ENCODE assay signal across 2 cellular contexts in genomic region chr22:24926849-24927579, GRCh38.
TF ChIP-seq lines count a peak whose summit lies in the region.

No MANE protein-coding gene starts in this region.

TF ChIP-seq in GM12878, 131 proteins besides CTCF, POLR2A, EP300 and RAD21:
- TF ChIP-seq SUPT20H (IDR thresholded peaks at IDR 0.05; ENCODE audit: borderline replicate concordance, control insufficient read depth, low read depth, low read length) (no peak), JUNB (IDR thresholded peaks at IDR 0.05) (peak; percentile 12; the same call in 1 of the 2 replicates)

TF ChIP-seq in WTC11, 78 proteins besides CTCF, POLR2A, EP300 and RAD21:
- no peak for TF ChIP-seq ATF6 (CRISPR knock-in tag; IDR thresholded peaks at IDR 0.05)
- TF ChIP-seq NR2C2 (CRISPR knock-in tag; IDR thresholded peaks at IDR 0.05) = no peak
- no peak for TF ChIP-seq ERG (CRISPR knock-in tag; IDR thresholded peaks at IDR 0.05)
- TF ChIP-seq E2F5 (CRISPR knock-in tag; IDR thresholded peaks at IDR 0.05) = no peak
- no peak for TF ChIP-seq AFF4 (CRISPR knock-in tag; IDR thresholded peaks at IDR 0.05; ENCODE audit: borderline replicate concordance)
- no peak for TF ChIP-seq NFYB (CRISPR knock-in tag; conservative IDR thresholded peaks at IDR 0.05; ENCODE audit: low read depth)
- TF ChIP-seq GTF2I (CRISPR knock-in tag; conservative IDR thresholded peaks at IDR 0.05) = no peak
- no peak for TF ChIP-seq E2F4 (CRISPR knock-in tag; IDR thresholded peaks at IDR 0.05; ENCODE audit: borderline replicate concordance, low read depth)
- no peak for TF ChIP-seq FOXP1 (CRISPR knock-in tag; IDR thresholded peaks at IDR 0.05; ENCODE audit: borderline replicate concordance)
- TF ChIP-seq GRHL2 (CRISPR knock-in tag; IDR thresholded peaks at IDR 0.05; ENCODE audit: insufficient replicate concordance, severe bottlenecking) = no peak
TF ChIP-seq in WTC11: peak in this region for 0.
